ENCODE assay signal across 9 cellular contexts in the genomic region with DNA sequence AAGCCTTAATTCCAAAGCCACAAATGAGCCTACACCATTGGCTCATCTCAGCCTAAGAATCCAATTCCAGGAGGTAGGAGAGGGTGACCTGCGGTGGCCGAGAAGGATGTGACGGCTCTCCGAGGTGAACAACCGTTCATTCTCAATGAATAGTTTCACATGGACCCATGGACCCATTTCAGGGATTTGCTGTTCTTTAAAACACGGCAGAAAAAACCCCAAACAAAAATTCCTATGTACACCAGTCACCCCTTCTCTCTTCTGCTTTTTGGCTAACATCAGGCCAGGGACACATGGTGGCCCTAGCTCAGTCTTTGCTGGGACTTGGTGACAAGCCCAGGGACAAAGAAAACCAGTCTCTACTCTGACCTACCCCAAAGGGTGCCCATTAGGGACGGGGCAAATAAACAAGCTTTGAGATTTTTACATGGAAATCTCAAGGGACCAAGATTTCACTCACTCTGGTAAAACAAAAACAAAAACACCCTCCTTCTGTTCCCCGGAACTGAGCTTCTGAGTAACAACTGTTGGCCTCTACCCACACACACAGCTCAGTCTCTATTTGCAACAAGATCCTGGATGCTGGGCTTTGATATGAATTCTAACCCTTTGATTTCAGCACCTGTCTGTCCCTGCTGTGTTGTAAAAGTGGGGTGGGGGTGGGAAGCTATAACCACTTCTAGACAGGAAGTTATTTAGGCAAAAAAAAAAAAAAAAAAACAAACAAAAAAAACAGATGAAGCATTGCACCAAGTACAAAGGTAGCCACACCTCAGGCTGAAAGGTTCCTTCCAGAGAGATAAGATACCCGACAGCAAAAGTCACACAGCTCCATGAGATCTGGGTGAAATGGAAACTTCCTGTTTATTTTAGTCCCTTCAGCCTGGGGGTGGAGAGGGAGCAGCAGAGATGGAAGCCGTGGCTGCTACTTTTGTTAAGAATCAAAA. TPM values are rescaled to one million over a fixed set of nuclear protein-coding genes. Genes with fewer than 3 reads are reported as not detected.
DNase-seq lines count a peak whose midpoint lies in the region; ATAC-seq and TF ChIP-seq lines count a peak whose summit lies in the region.
"Had no signal": no experiment of that assay in that cellular context is flagged by ENCODE, and none has a peak within 500 bp of the region (broad histone marks: within the 10 kb centered on the region; RNA-seq: fewer than 3 reads in every experiment).

No MANE protein-coding gene starts in this region.

- no peak overlapping the region for H3K4me3 ChIP-seq in fibroblast of mammary gland (ENCODE audit: control insufficient read depth, low read depth, low read length)

- DNase-seq in activated CD4-positive, alpha-beta T cell treated with anti-CD3 and anti-CD28 coated beads for 48 hours: peak; percentile 12
- no peak for DNase-seq in activated CD4-positive, alpha-beta T cell treated with anti-CD3 and anti-CD28 coated beads for 1 hour
- DNase-seq in T-helper 2 cell treated with Interferon-gamma antibody and Interleukin-4, amounts not matched to agents 5 μg/mL and 100 μg/mL, for 36 hours (ENCODE audit: low spot score): peak; percentile 21
- DNase-seq in fibroblast of mammary gland (ENCODE audit: low read depth) (peak; percentile 83), NCI-H1092 (lab: John Stamatoyannopoulos, UW) (no peak), omental fat pad (ENCODE audit: low spot score) (no peak), NCI-H1048 (lab: John Stamatoyannopoulos, UW) (no peak)
- DNase-seq: amniotic stem cell had no signal

- peak overlapping the region; percentile 93 for H3K27ac Mint-ChIP-seq in T-helper 2 cell treated with Interferon-gamma antibody and Interleukin-4, amounts not matched to agents 5 μg/mL and 100 μg/mL, for 36 hours
- peak overlapping the region; percentile 63 for H3K27ac Mint-ChIP-seq in stimulated activated naive CD8-positive, alpha-beta T cell treated with anti-CD3 and anti-CD28 coated beads, Interleukin-15, Interleukin-2, amounts not matched to agents 100 ng/mL and 50 ng/mL, for 24 hours

- no peak for ATAC-seq in omental fat pad (ENCODE audit: low FRiP score)

- peaks cover 4% of the 10 kb centered on the region for H3K36me3 Mint-ChIP-seq in T-helper 2 cell treated with Interferon-gamma antibody and Interleukin-4, amounts not matched to agents 5 μg/mL and 100 μg/mL, for 36 hours (ENCODE audit: low read depth)
- no peaks in the 10 kb centered on the region for H3K36me3 Mint-ChIP-seq in stimulated activated naive CD8-positive, alpha-beta T cell treated with anti-CD3 and anti-CD28 coated beads, Interleukin-15, Interleukin-2, amounts not matched to agents 100 ng/mL and 50 ng/mL, for 24 hours (ENCODE audit: low read depth)

- peak overlapping the region; percentile 72 for H3K4me3 Mint-ChIP-seq in T-helper 2 cell treated with Interferon-gamma antibody and Interleukin-4, amounts not matched to agents 5 μg/mL and 100 μg/mL, for 36 hours
- H3K4me3 Mint-ChIP-seq in stimulated activated naive CD8-positive, alpha-beta T cell treated with anti-CD3 and anti-CD28 coated beads, Interleukin-15, Interleukin-2, amounts not matched to agents 100 ng/mL and 50 ng/mL, for 24 hours: peak overlapping the region; percentile 23

- no peaks in the 10 kb centered on the region for H3K9me3 Mint-ChIP-seq in T-helper 2 cell treated with Interferon-gamma antibody and Interleukin-4, amounts not matched to agents 5 μg/mL and 100 μg/mL, for 36 hours
- no peaks in the 10 kb centered on the region for H3K9me3 Mint-ChIP-seq in stimulated activated naive CD8-positive, alpha-beta T cell treated with anti-CD3 and anti-CD28 coated beads, Interleukin-15, Interleukin-2, amounts not matched to agents 100 ng/mL and 50 ng/mL, for 24 hours

- H3K27me3 Mint-ChIP-seq in T-helper 2 cell treated with Interferon-gamma antibody and Interleukin-4, amounts not matched to agents 5 μg/mL and 100 μg/mL, for 36 hours (ENCODE audit: low read depth): no peaks in the 10 kb centered on the region
- no peaks in the 10 kb centered on the region for H3K27me3 Mint-ChIP-seq in stimulated activated naive CD8-positive, alpha-beta T cell treated with anti-CD3 and anti-CD28 coated beads, Interleukin-15, Interleukin-2, amounts not matched to agents 100 ng/mL and 50 ng/mL, for 24 hours

- peaks cover 15% of the 10 kb centered on the region for H3K4me1 Mint-ChIP-seq in T-helper 2 cell treated with Interferon-gamma antibody and Interleukin-4, amounts not matched to agents 5 μg/mL and 100 μg/mL, for 36 hours (ENCODE audit: low read depth)
- H3K4me1 Mint-ChIP-seq in stimulated activated naive CD8-positive, alpha-beta T cell treated with anti-CD3 and anti-CD28 coated beads, Interleukin-15, Interleukin-2, amounts not matched to agents 100 ng/mL and 50 ng/mL, for 24 hours (ENCODE audit: low read depth): peaks cover 12% of the 10 kb centered on the region

- TF ChIP-seq CTCF in fibroblast of mammary gland (conservative IDR thresholded peaks at IDR 0.05; ENCODE audit: control insufficient read depth, insufficient read depth, low read depth, low read length) (no peak), omental fat pad (IDR thresholded peaks at IDR 0.05) (no peak)

RNA-seq across cellular contexts. Expression of a gene that starts 49.0 kb away (rescaled TPM):
- 100 to 1,000 TPM; 322 to 542 (median 395) TPM for total RNA-seq in omental fat pad

Comparison
In these comparisons a context has a peak if more than half of its experiments do, and no peak if none do; other contexts are left out.
1. DNase-seq: peak in activated CD4-positive, alpha-beta T cell treated with anti-CD3 and anti-CD28 coated beads for 48 hours (single experiment), T-helper 2 cell treated with Interferon-gamma antibody and Interleukin-4, amounts not matched to agents 5 μg/mL and 100 μg/mL, for 36 hours (single experiment) and fibroblast of mammary gland (single experiment); none in activated CD4-positive, alpha-beta T cell treated with anti-CD3 and anti-CD28 coated beads for 1 hour (single experiment), NCI-H1092 (single experiment), omental fat pad (single experiment) and NCI-H1048 (single experiment).